ENCODE assay signal across 1 cellular context in the genomic region with DNA sequence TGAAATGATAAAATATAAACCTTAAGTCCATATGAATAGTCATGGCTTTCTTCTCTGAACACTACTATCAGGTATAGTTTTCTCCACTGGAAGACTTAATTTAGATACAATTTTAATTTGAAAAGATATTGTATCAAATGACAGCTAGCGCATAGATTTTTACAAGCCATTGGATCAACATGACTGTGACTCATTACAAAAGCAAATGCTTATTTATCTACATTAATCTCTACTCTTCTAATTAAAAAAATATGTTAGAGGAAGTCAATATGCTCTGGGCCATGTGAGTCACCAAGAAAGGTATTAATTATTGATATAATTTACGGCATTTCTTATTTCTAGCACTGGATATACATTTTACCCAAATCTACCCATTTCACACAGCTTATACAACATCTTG.
TF ChIP-seq lines count a peak whose summit lies in the region.

No MANE protein-coding gene starts in this region.

TF ChIP-seq in SK-N-SH, 30 proteins besides CTCF, POLR2A, EP300 and RAD21 (continued from another document):
- TF ChIP-seq, protein P1, sequence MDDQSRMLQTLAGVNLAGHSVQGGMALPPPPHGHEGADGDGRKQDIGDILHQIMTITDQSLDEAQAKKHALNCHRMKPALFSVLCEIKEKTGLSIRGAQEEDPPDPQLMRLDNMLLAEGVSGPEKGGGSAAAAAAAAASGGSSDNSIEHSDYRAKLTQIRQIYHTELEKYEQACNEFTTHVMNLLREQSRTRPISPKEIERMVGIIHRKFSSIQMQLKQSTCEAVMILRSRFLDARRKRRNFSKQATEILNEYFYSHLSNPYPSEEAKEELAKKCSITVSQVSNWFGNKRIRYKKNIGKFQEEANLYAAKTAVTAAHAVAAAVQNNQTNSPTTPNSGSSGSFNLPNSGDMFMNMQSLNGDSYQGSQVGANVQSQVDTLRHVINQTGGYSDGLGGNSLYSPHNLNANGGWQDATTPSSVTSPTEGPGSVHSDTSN (IDR thresholded peaks at IDR 0.05): no peak
- TF ChIP-seq, protein P2, sequence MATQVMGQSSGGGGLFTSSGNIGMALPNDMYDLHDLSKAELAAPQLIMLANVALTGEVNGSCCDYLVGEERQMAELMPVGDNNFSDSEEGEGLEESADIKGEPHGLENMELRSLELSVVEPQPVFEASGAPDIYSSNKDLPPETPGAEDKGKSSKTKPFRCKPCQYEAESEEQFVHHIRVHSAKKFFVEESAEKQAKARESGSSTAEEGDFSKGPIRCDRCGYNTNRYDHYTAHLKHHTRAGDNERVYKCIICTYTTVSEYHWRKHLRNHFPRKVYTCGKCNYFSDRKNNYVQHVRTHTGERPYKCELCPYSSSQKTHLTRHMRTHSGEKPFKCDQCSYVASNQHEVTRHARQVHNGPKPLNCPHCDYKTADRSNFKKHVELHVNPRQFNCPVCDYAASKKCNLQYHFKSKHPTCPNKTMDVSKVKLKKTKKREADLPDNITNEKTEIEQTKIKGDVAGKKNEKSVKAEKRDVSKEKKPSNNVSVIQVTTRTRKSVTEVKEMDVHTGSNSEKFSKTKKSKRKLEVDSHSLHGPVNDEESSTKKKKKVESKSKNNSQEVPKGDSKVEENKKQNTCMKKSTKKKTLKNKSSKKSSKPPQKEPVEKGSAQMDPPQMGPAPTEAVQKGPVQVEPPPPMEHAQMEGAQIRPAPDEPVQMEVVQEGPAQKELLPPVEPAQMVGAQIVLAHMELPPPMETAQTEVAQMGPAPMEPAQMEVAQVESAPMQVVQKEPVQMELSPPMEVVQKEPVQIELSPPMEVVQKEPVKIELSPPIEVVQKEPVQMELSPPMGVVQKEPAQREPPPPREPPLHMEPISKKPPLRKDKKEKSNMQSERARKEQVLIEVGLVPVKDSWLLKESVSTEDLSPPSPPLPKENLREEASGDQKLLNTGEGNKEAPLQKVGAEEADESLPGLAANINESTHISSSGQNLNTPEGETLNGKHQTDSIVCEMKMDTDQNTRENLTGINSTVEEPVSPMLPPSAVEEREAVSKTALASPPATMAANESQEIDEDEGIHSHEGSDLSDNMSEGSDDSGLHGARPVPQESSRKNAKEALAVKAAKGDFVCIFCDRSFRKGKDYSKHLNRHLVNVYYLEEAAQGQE (IDR thresholded peaks at IDR 0.05; ENCODE audit: low read depth, low read length): no peak
- TF ChIP-seq FOXM1 (IDR thresholded peaks at IDR 0.05; ENCODE audit: low read depth) (no peak), CHD2 (IDR thresholded peaks at IDR 0.05; ENCODE audit: low read length, partially characterized antibody) (no peak), MXI1 (IDR thresholded peaks at IDR 0.05; ENCODE audit: low read depth, low read length) (no peak), MEF2A (IDR thresholded peaks at IDR 0.05; ENCODE audit: borderline replicate concordance, low read depth) (no peak)
